In genomic region chrX:13101439-13102139, GRCh38 we compare ENCODE assay signal across 9 cellular contexts. TPM values are rescaled to one million over a fixed set of nuclear protein-coding genes. Genes with fewer than 3 reads are reported as not detected.
DNase-seq lines count a peak whose midpoint lies in the region; ATAC-seq and TF ChIP-seq lines count a peak whose summit lies in the region.
"Had no signal": no experiment of that assay in that cellular context is flagged by ENCODE, and none has a peak within 500 bp of the region (broad histone marks: within the 10 kb centered on the region; RNA-seq: fewer than 3 reads in every experiment).

No MANE protein-coding gene starts in this region.

- ATAC-seq in activated CD4-positive, CD25-positive, alpha-beta regulatory T cell treated with anti-CD3 and anti-CD28 coated beads, Interleukin-2, amount 50 U/mL, for 24 hours = peak; percentile 98 to 99
- ATAC-seq in mucosa of descending colon (peak; percentile 100), HG02840 (IDR thresholded peaks at IDR 0.05; ENCODE audit: low FRiP score, unreplicated experiment) (no peak), HG03025 (IDR thresholded peaks at IDR 0.05; ENCODE audit: low FRiP score, unreplicated experiment) (no peak), GM18858 (IDR thresholded peaks at IDR 0.05; ENCODE audit: unreplicated experiment) (no peak)

- H3K9me3 ChIP-seq in mucosa of descending colon = no peaks in the 10 kb centered on the region
- H3K9me3 ChIP-seq: BLaER1 had no signal

- no peak for DNase-seq in activated CD4-positive, CD25-positive, alpha-beta regulatory T cell treated with anti-CD3 and anti-CD28 coated beads, Interleukin-2, amount 50 U/mL, for 72 hours
- peak; percentile 41 to 83 for DNase-seq in SW 1271 (lab: John Stamatoyannopoulos, UW)
- DNase-seq in choroid plexus epithelial cell (ENCODE audit: low read depth) = peak; percentile 97
- peak; percentile 63 to 81 (median 78) for DNase-seq in mucosa of descending colon

- H3K4me1 ChIP-seq in mucosa of descending colon (ENCODE audit: low read depth) = peaks cover 2% of the 10 kb centered on the region
- H3K4me1 ChIP-seq: BLaER1 had no signal

- no peaks in the 10 kb centered on the region for H3K36me3 ChIP-seq in mucosa of descending colon (ENCODE audit: low read depth)
- H3K36me3 ChIP-seq: BLaER1 had no signal

- intact Hi-C loops in mucosa of descending colon (cut with DNase I, micrococcal nuclease) = no loop called here

- TF ChIP-seq CTCF in choroid plexus epithelial cell (conservative IDR thresholded peaks at IDR 0.05; ENCODE audit: low read depth, low read length) = no peak
- TF ChIP-seq CTCF in mucosa of descending colon (IDR thresholded peaks at IDR 0.05) = no peak

- H3K4me3 ChIP-seq in choroid plexus epithelial cell (ENCODE audit: low read depth, low read length) (no peak overlapping the region), mucosa of descending colon (no peak overlapping the region)
- H3K4me3 ChIP-seq: BLaER1 had no signal

RNA-seq across cellular contexts. Expression of gene FAM9C, which starts 57.2 kb away (rescaled TPM):
- total RNA-seq in mucosa of descending colon = under 1 TPM in 1 of 3 donors, not detected in 2; 0.13 TPM

Comparison
In these comparisons a context has a peak if more than half of its experiments do, and no peak if none do; other contexts are left out.
1. ATAC-seq: peak in activated CD4-positive, CD25-positive, alpha-beta regulatory T cell treated with anti-CD3 and anti-CD28 coated beads, Interleukin-2, amount 50 U/mL, for 24 hours (2 of 2) and mucosa of descending colon (single experiment); none in HG02840 (single experiment), HG03025 (single experiment) and GM18858 (single experiment).